24 cellular contexts compared by ENCODE assay signal in the genomic region with DNA sequence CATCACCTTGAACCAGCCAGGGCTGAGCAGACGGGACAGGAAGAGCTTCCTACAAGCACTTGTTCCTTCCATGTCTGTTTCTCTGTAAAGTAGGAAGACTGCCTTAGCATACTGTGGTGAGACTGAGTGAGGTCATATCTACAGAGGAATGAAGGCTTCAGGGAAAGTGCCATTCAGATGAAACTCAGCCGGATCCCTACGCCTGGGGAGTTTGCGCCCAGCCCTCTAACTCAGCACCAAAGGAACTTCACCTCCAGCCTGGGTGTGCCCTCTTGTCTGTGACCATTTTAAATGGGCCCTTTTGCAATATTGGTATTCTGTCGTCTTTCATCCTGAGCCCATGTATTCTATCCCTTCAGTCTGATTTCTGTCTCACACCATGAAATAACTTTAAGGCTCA.
A peak's percentile ranks its signal among the peaks of the same experiment; 100 is the strongest.
DNase-seq lines count a peak whose midpoint lies in the region; ATAC-seq, FAIRE-seq and TF ChIP-seq lines count a peak whose summit lies in the region.
"Had no signal": no experiment of that assay in that cellular context is flagged by ENCODE, and none has a peak within 500 bp of the region (broad histone marks: within the 10 kb centered on the region; RNA-seq: fewer than 3 reads in every experiment).

No MANE protein-coding gene starts in this region.

- H3K27me3 Mint-ChIP-seq in neural crest cell (ENCODE audit: low read depth): peaks cover 5% of the 10 kb centered on the region

- H2BK15ac ChIP-seq in IMR-90 (ENCODE audit: low read depth, low read length): no peak overlapping the region

- no peak overlapping the region for H3K23ac ChIP-seq in IMR-90 (ENCODE audit: low read depth, low read length)

- no peak overlapping the region for H2BK20ac ChIP-seq in IMR-90 (ENCODE audit: low read depth, low read length)

- H3K4me3 ChIP-seq in BLaER1 (no peak overlapping the region), IMR-90 (ENCODE audit: insufficient read depth, low read depth, low read length) (no peak overlapping the region), HepG2 (replicated peaks in 1 of 3; ENCODE audit: insufficient read depth in 1 of 3, low read depth in 2 of 3, low read length in 3 of 3) (no peak overlapping the region)
- H3K4me3 ChIP-seq: HAP-1 had no signal

- H3K4me1 ChIP-seq in BLaER1: peaks cover 46% of the 10 kb centered on the region
- peaks cover 16% of the 10 kb centered on the region for H3K4me1 ChIP-seq in IMR-90 (ENCODE audit: control insufficient read depth, insufficient read depth, low read length)
- H3K4me1 ChIP-seq in HepG2 (ENCODE audit: insufficient read depth, low read length): peaks cover 12% of the 10 kb centered on the region
- H3K4me1 ChIP-seq: BE2C, Caco-2, HAP-1 had no signal

- WGBS in IMR-90 (ENCODE audit: extremely low coverage in 2 of 2, insufficient read length in 1 of 2), 2 experiments: 100% methylated on average over 1 of the region's 5 CpGs; no CpG with 5 or more reads in 1 of the 2 experiments
- 0% methylated on average over 2 of the region's 5 CpGs for WGBS in HepG2 (ENCODE audit: low lambda C conversion rate)

- H3K4me2 ChIP-seq in BLaER1 (peak overlapping the region; percentile 74), IMR-90 (ENCODE audit: low read depth, low read length) (no peak overlapping the region), HepG2 (ENCODE audit: low read depth, low read length) (no peak overlapping the region)

- no peak for TF ChIP-seq CTCF in IMR-90 (conservative IDR thresholded peaks at IDR 0.05; ENCODE audit: low read depth, low read length)
- TF ChIP-seq CTCF in neural crest cell (conservative IDR thresholded peaks at IDR 0.05): no peak
- TF ChIP-seq CTCF in HepG2 (CRISPR knock-in tag; IDR thresholded peaks at IDR 0.05): no peak

- H2BK120ac ChIP-seq in IMR-90 (ENCODE audit: low read depth, low read length): no peak overlapping the region

- H3K36me3 ChIP-seq in BLaER1: no peaks in the 10 kb centered on the region
- H3K36me3 ChIP-seq in IMR-90 (ENCODE audit: control insufficient read depth, insufficient read depth, low read length): peaks cover 20% of the 10 kb centered on the region
- no peaks in the 10 kb centered on the region for H3K36me3 ChIP-seq in HepG2 (replicated peaks in 1 of 2; ENCODE audit: control insufficient read depth in 1 of 2, insufficient read depth in 2 of 2, low read length in 2 of 2)
- H3K36me3 ChIP-seq: BE2C, HAP-1 had no signal

- H4K8ac ChIP-seq in IMR-90 (ENCODE audit: low read depth in 2 of 2, low read length in 2 of 2): no peak overlapping the region

- no peak for TF ChIP-seq EP300 in HepG2 (IDR thresholded peaks at IDR 0.05; ENCODE audit: low read depth in 2 of 2, low read length in 2 of 2)
- no peak for TF ChIP-seq EP300 in HepG2 (CRISPR knock-in tag; IDR thresholded peaks at IDR 0.05; ENCODE audit: borderline replicate concordance)

- no peak overlapping the region for H3K4me3 Mint-ChIP-seq in neural crest cell
- no peak overlapping the region for H3K4me3 Mint-ChIP-seq in stimulated activated effector memory CD8-positive, alpha-beta T cell treated with anti-CD3 and anti-CD28 coated beads, Interleukin-12 subunit alpha, Interleukin-12 subunit beta, amount 100 ng/mL, for 72 hours
- H3K4me3 Mint-ChIP-seq: CD4-positive, CD25-positive, alpha-beta regulatory T cell; CD8-positive, alpha-beta T cell; HFFc6 had no signal

- H2AK5ac ChIP-seq in IMR-90 (ENCODE audit: low read depth, low read length): no peak overlapping the region

- H2AK9ac ChIP-seq in IMR-90 (replicated peaks; ENCODE audit: low read depth, low read length, poor library complexity): no peak overlapping the region

- H3K79me2 ChIP-seq in HepG2 (ENCODE audit: insufficient read depth, low read length): no peaks in the 10 kb centered on the region

- intact Hi-C loops in IMR-90 (cut with micrococcal nuclease) (no loop called here), HepG2 (cut with micrococcal nuclease; ENCODE audit: unreplicated experiment) (no loop called here)

- no peaks in the 10 kb centered on the region for H3K9me3 ChIP-seq in BLaER1
- no peaks in the 10 kb centered on the region for H3K9me3 ChIP-seq in IMR-90 (ENCODE audit: control insufficient read depth, insufficient read depth, low read length)
- no peaks in the 10 kb centered on the region for H3K9me3 ChIP-seq in HepG2 (ENCODE audit: low read length)
- H3K9me3 ChIP-seq: BE2C, Caco-2, HAP-1 had no signal

- no peaks in the 10 kb centered on the region for H3K36me3 Mint-ChIP-seq in neural crest cell (ENCODE audit: low read depth)
- H3K36me3 Mint-ChIP-seq in stimulated activated effector memory CD8-positive, alpha-beta T cell treated with anti-CD3 and anti-CD28 coated beads, Interleukin-12 subunit alpha, Interleukin-12 subunit beta, amount 100 ng/mL, for 72 hours: no peaks in the 10 kb centered on the region
- H3K36me3 Mint-ChIP-seq: CD4-positive, CD25-positive, alpha-beta regulatory T cell; CD8-positive, alpha-beta T cell had no signal

- peak overlapping the region; percentile 31 for H3K27ac Mint-ChIP-seq in neural crest cell (ENCODE audit: unreplicated experiment)
- peak overlapping the region; percentile 36 for H3K27ac Mint-ChIP-seq in stimulated activated effector memory CD8-positive, alpha-beta T cell treated with anti-CD3 and anti-CD28 coated beads, Interleukin-12 subunit alpha, Interleukin-12 subunit beta, amount 100 ng/mL, for 72 hours
- H3K27ac Mint-ChIP-seq: CD4-positive, CD25-positive, alpha-beta regulatory T cell; CD8-positive, alpha-beta T cell; HFFc6 had no signal

- TF ChIP-seq POLR2A in IMR-90 (IDR thresholded peaks at IDR 0.05; ENCODE audit: low read depth, low read length): no peak
- no peak for TF ChIP-seq POLR2A in HepG2 (IDR thresholded peaks at IDR 0.05; ENCODE audit: insufficient read depth in 1 of 2, low read depth in 2 of 2, low read length in 2 of 2)

- no peak overlapping the region for H4K91ac ChIP-seq in IMR-90 (ENCODE audit: insufficient read depth, low read depth, low read length)

- no peaks in the 10 kb centered on the region for H3K79me1 ChIP-seq in IMR-90 (ENCODE audit: low read depth in 1 of 2, low read length in 2 of 2)

- H3K14ac ChIP-seq in IMR-90 (replicated peaks; ENCODE audit: low read depth, low read length): no peak overlapping the region

- H2AFZ ChIP-seq in IMR-90 (replicated peaks; ENCODE audit: low read length, poor library complexity): no peak overlapping the region
- H2AFZ ChIP-seq in HepG2 (ENCODE audit: low read length): no peak overlapping the region

- CTCF ChIA-PET in IMR-90 (lab: Yijun Ruan, JAX) (no interaction called here), HepG2 (lab: Yijun Ruan, JAX; ENCODE audit: low intra/inter-chr PET ratio, low total read pairs) (no interaction called here)

- H3K9me3 Mint-ChIP-seq in neural crest cell: no peaks in the 10 kb centered on the region
- H3K9me3 Mint-ChIP-seq in stimulated activated effector memory CD8-positive, alpha-beta T cell treated with anti-CD3 and anti-CD28 coated beads, Interleukin-12 subunit alpha, Interleukin-12 subunit beta, amount 100 ng/mL, for 72 hours: no peaks in the 10 kb centered on the region
- H3K9me3 Mint-ChIP-seq: CD4-positive, CD25-positive, alpha-beta regulatory T cell; CD8-positive, alpha-beta T cell; HFFc6 had no signal

- no peak for TF ChIP-seq RAD21 in IMR-90 (IDR thresholded peaks at IDR 0.05; ENCODE audit: low read length)
- no peak for TF ChIP-seq RAD21 in HepG2 (CRISPR knock-in tag; IDR thresholded peaks at IDR 0.05)

- no peak overlapping the region for H3K4ac ChIP-seq in IMR-90 (ENCODE audit: low read depth, low read length)

- H3K9ac ChIP-seq in BLaER1: no peak overlapping the region
- H3K9ac ChIP-seq in IMR-90 (ENCODE audit: low read depth, low read length): no peak overlapping the region
- no peak overlapping the region for H3K9ac ChIP-seq in HepG2 (ENCODE audit: insufficient read depth, low read depth, low read length)

- ATAC-seq in IMR-90 (ENCODE audit: low read depth) (no peak), GM19467 (IDR thresholded peaks at IDR 0.05; ENCODE audit: unreplicated experiment) (no peak), HepG2 (no peak)
- ATAC-seq in stimulated activated effector memory CD8-positive, alpha-beta T cell treated with anti-CD3 and anti-CD28 coated beads, Interleukin-12 subunit alpha, Interleukin-12 subunit beta, amount 100 ng/mL, for 72 hours: no peak
- ATAC-seq: CD8-positive, alpha-beta T cell had no signal

- H3K4me1 Mint-ChIP-seq in neural crest cell: peaks cover 7% of the 10 kb centered on the region
- H3K4me1 Mint-ChIP-seq in stimulated activated effector memory CD8-positive, alpha-beta T cell treated with anti-CD3 and anti-CD28 coated beads, Interleukin-12 subunit alpha, Interleukin-12 subunit beta, amount 100 ng/mL, for 72 hours: peaks cover under 1% of the 10 kb centered on the region
- H3K4me1 Mint-ChIP-seq: CD4-positive, CD25-positive, alpha-beta regulatory T cell had no signal

- H3K9me1 ChIP-seq in IMR-90 (ENCODE audit: insufficient read depth, low read length): peaks cover 13% of the 10 kb centered on the region

- POLR2A ChIA-PET in IMR-90 (lab: Charles Lee; ENCODE audit: unreplicated experiment): no interaction called here
- POLR2A ChIA-PET in HepG2 (lab: Yijun Ruan, JAX): no interaction called here

- FAIRE-seq in HepG2 (lab: Jason Lieb, UNC): no peak
- FAIRE-seq: A204.1, GM12891, GM18507, H54 had no signal

- no peak overlapping the region for H3K18ac ChIP-seq in IMR-90 (ENCODE audit: low read depth, low read length)

- no peaks in the 10 kb centered on the region for H4K20me1 ChIP-seq in BLaER1
- H4K20me1 ChIP-seq in IMR-90 (ENCODE audit: insufficient read depth, low read length): peaks cover under 1% of the 10 kb centered on the region; the same call in 1 of the 2 replicates
- no peaks in the 10 kb centered on the region for H4K20me1 ChIP-seq in HepG2 (ENCODE audit: insufficient read depth, low read length)

- no peaks in the 10 kb centered on the region for H3K27me3 ChIP-seq in BLaER1
- H3K27me3 ChIP-seq in IMR-90 (ENCODE audit: control insufficient read depth, insufficient read depth, low read length): no peaks in the 10 kb centered on the region
- H3K27me3 ChIP-seq in HepG2 (ENCODE audit: control insufficient read depth in 1 of 2, insufficient read depth in 2 of 2, low read length in 2 of 2): peaks cover 10 to 87% of the 10 kb centered on the region in 2 experiments

- no peak overlapping the region for H3K56ac ChIP-seq in IMR-90 (ENCODE audit: extremely low read depth, insufficient read depth, low read length)

- peak; percentile 34 for DNase-seq in IMR-90
- no peak for DNase-seq in neural crest cell (ENCODE audit: low read depth, low spot score)
- DNase-seq in stimulated activated effector memory CD8-positive, alpha-beta T cell treated with anti-CD3 and anti-CD28 coated beads, Interleukin-12 subunit alpha, Interleukin-12 subunit beta, amount 100 ng/mL, for 72 hours (ENCODE audit: low spot score in 2 of 2): no peak
- no peak for DNase-seq in AG08395 (ENCODE audit: low spot score)
- no peak for DNase-seq in HepG2 (ENCODE audit: low spot score)
- DNase-seq: AML-193; BE2C; Caco-2; CD4-positive, CD25-positive, alpha-beta regulatory T cell; CD8-positive, alpha-beta T cell; DMS153; DND-41; GF-D8; GOT3; HFFc6 had no signal

- BruUV-seq in IMR-90 (replicated peaks; lab: Mats Ljungman, UMichigan): no TSS peak
- no TSS peak for BruUV-seq in HepG2 (replicated peaks; lab: Mats Ljungman, UMichigan)

- no peak overlapping the region for H3K27ac ChIP-seq in BLaER1
- H3K27ac ChIP-seq in IMR-90 (ENCODE audit: insufficient read depth, low read length): no peak overlapping the region
- no peak overlapping the region for H3K27ac ChIP-seq in HepG2 (ENCODE audit: extremely low read length, insufficient read depth, low read length)
- H3K27ac ChIP-seq: 22Rv1, C4-2B had no signal

- no peak overlapping the region for H2BK5ac ChIP-seq in IMR-90 (ENCODE audit: low read depth, low read length, poor library complexity, severe bottlenecking)

- no peak overlapping the region for H4K5ac ChIP-seq in IMR-90 (ENCODE audit: low read depth, low read length)

- dilution Hi-C loops in IMR-90 (cut with HindIII; ENCODE audit: low sequenced_read_pairs, unreplicated experiment): no loop called here

- in situ Hi-C loops in IMR-90 (cut with MboI; ENCODE audit: low sequenced_read_pairs): no loop called here
- in situ Hi-C loops in HepG2 (cut with HindIII; ENCODE audit: extremely low pct_ligation_motif_present, low pct_unique_long_range_greater_than_20kb): no loop called here
